30 cellular contexts compared by ENCODE assay signal in genomic region chr10:3933733-3934132, GRCh38.
A peak's percentile ranks its signal among the peaks of the same experiment; 100 is the strongest.
DNase-seq lines count a peak whose midpoint lies in the region; ATAC-seq and TF ChIP-seq lines count a peak whose summit lies in the region.
"Had no signal": no experiment of that assay in that cellular context is flagged by ENCODE, and none has a peak within 500 bp of the region (broad histone marks: within the 10 kb centered on the region; RNA-seq: fewer than 3 reads in every experiment).

No MANE protein-coding gene starts in this region.

- peaks cover 54% of the 10 kb centered on the region for H3K4me1 Mint-ChIP-seq in T-helper 1 cell treated with Interleukin-12 subunit alpha and Interleukin-12 subunit beta and Interleukin-4 antibody, amounts not matched to agents 30 μg/mL and 1 μg/mL, for 36 hours (ENCODE audit: low read depth)
- H3K4me1 Mint-ChIP-seq in stimulated activated naive CD8-positive, alpha-beta T cell treated with anti-CD3 and anti-CD28 coated beads, Interleukin-15, Interleukin-2, amounts not matched to agents 100 ng/mL and 50 ng/mL, for 24 hours (ENCODE audit: low read depth), result peaks cover 63% of the 10 kb centered on the region
- peaks cover 71% of the 10 kb centered on the region for H3K4me1 Mint-ChIP-seq in stimulated activated naive CD8-positive, alpha-beta T cell treated with anti-CD3 and anti-CD28 coated beads, Interleukin-15, amount 100 ng/mL, for 72 hours

- H3K9me3 Mint-ChIP-seq in T-helper 1 cell treated with Interleukin-12 subunit alpha and Interleukin-12 subunit beta and Interleukin-4 antibody, amounts not matched to agents 30 μg/mL and 1 μg/mL, for 36 hours, result peaks cover 4% of the 10 kb centered on the region
- H3K9me3 Mint-ChIP-seq in stimulated activated naive CD8-positive, alpha-beta T cell treated with anti-CD3 and anti-CD28 coated beads, Interleukin-15, Interleukin-2, amounts not matched to agents 100 ng/mL and 50 ng/mL, for 24 hours, result peaks cover 14% of the 10 kb centered on the region
- H3K9me3 Mint-ChIP-seq in stimulated activated naive CD8-positive, alpha-beta T cell treated with anti-CD3 and anti-CD28 coated beads, Interleukin-15, amount 100 ng/mL, for 72 hours, result peaks cover 10 to 18% of the 10 kb centered on the region in 2 donors
- peaks cover 26 to 31% of the 10 kb centered on the region in 2 donors for H3K9me3 Mint-ChIP-seq in activated naive CD4-positive, alpha-beta T cell treated with anti-CD3 and anti-CD28 coated beads, Interleukin-2, amount 50 U/mL, for 72 hours
- H3K9me3 Mint-ChIP-seq: neural progenitor cell had no signal

- peak overlapping the region; percentile 78 for H3K27ac ChIP-seq in vagina
- H3K27ac ChIP-seq in effector memory CD4-positive, alpha-beta T cell (ENCODE audit: insufficient read depth, low read length, poor library complexity, severe bottlenecking), result no peak overlapping the region
- H3K27ac ChIP-seq: 22Rv1, neural progenitor cell, parathyroid adenoma, testis, WERI-Rb-1 had no signal

- peak overlapping the region; percentile 11 for H3K4me3 Mint-ChIP-seq in T-helper 1 cell treated with Interleukin-12 subunit alpha and Interleukin-12 subunit beta and Interleukin-4 antibody, amounts not matched to agents 30 μg/mL and 1 μg/mL, for 36 hours
- H3K4me3 Mint-ChIP-seq in stimulated activated naive CD8-positive, alpha-beta T cell treated with anti-CD3 and anti-CD28 coated beads, Interleukin-15, Interleukin-2, amounts not matched to agents 100 ng/mL and 50 ng/mL, for 24 hours, result no peak overlapping the region
- no peak overlapping the region for H3K4me3 Mint-ChIP-seq in stimulated activated naive CD8-positive, alpha-beta T cell treated with anti-CD3 and anti-CD28 coated beads, Interleukin-15, amount 100 ng/mL, for 72 hours
- H3K4me3 Mint-ChIP-seq: CD14-positive monocyte, neural progenitor cell had no signal

- DNase-seq in T-helper 1 cell (no peak), vagina (ENCODE audit: extremely low spot score in 2 of 2) (no peak), inferior parietal cortex (ENCODE audit: extremely low spot score) (no peak)
- no peak for DNase-seq in stimulated activated naive CD8-positive, alpha-beta T cell treated with anti-CD3 and anti-CD28 coated beads, Interleukin-15, amount 100 ng/mL, for 72 hours
- no peak for DNase-seq in activated naive CD4-positive, alpha-beta T cell treated with anti-CD3 and anti-CD28 coated beads, Interleukin-2, amount 50 U/mL, for 72 hours (ENCODE audit: low spot score in 2 of 2)
- no peak for DNase-seq in effector memory CD4-positive, alpha-beta T cell
- DNase-seq: aorta; DMS79; H7; KG1; mesenchymal stem cell; NCI-H1105; NCI-H2029; NCI-H524 treated with DMSO at 0.1 percent for 48 hours; NK-92 treated with Interleukin-12 subunit alpha and Interleukin-12 subunit beta, amount 100 ng/mL, for 24 hours; PC-3; retina; Right ventricle myocardium superior; small intestine; stimulated activated naive CD4-positive, alpha-beta T cell treated with Interleukin-2 at 50 U/mL for 16 hours; T-helper 9 cell; testis; WERI-Rb-1 had no signal

- H3K36me3 Mint-ChIP-seq in T-helper 1 cell treated with Interleukin-12 subunit alpha and Interleukin-12 subunit beta and Interleukin-4 antibody, amounts not matched to agents 30 μg/mL and 1 μg/mL, for 36 hours (ENCODE audit: low read depth), result peaks cover 17% of the 10 kb centered on the region
- H3K36me3 Mint-ChIP-seq in stimulated activated naive CD8-positive, alpha-beta T cell treated with anti-CD3 and anti-CD28 coated beads, Interleukin-15, Interleukin-2, amounts not matched to agents 100 ng/mL and 50 ng/mL, for 24 hours (ENCODE audit: low read depth), result peaks cover 13% of the 10 kb centered on the region
- peaks cover 19 to 64% of the 10 kb centered on the region in 2 donors for H3K36me3 Mint-ChIP-seq in activated naive CD4-positive, alpha-beta T cell treated with anti-CD3 and anti-CD28 coated beads, Interleukin-2, amount 50 U/mL, for 72 hours
- H3K36me3 Mint-ChIP-seq: CD14-positive monocyte, neural progenitor cell had no signal

- H3K9me3 ChIP-seq in vagina, result no peaks in the 10 kb centered on the region
- no peaks in the 10 kb centered on the region for H3K9me3 ChIP-seq in effector memory CD4-positive, alpha-beta T cell (ENCODE audit: control insufficient read depth, low read length)
- H3K9me3 ChIP-seq: testis had no signal

- H3K4me3 ChIP-seq in vagina, result no peak overlapping the region
- no peak overlapping the region for H3K4me3 ChIP-seq in effector memory CD4-positive, alpha-beta T cell (ENCODE audit: insufficient read depth, low read depth, low read length, poor library complexity, severe bottlenecking)
- H3K4me3 ChIP-seq: neural progenitor cell, testis had no signal

- H3K27ac Mint-ChIP-seq in T-helper 1 cell treated with Interleukin-12 subunit alpha and Interleukin-12 subunit beta and Interleukin-4 antibody, amounts not matched to agents 30 μg/mL and 1 μg/mL, for 36 hours, result peak overlapping the region; percentile 82
- H3K27ac Mint-ChIP-seq in stimulated activated naive CD8-positive, alpha-beta T cell treated with anti-CD3 and anti-CD28 coated beads, Interleukin-15, Interleukin-2, amounts not matched to agents 100 ng/mL and 50 ng/mL, for 24 hours, result peak overlapping the region; percentile 93
- H3K27ac Mint-ChIP-seq in stimulated activated naive CD8-positive, alpha-beta T cell treated with anti-CD3 and anti-CD28 coated beads, Interleukin-15, amount 100 ng/mL, for 72 hours, result peak overlapping the region in 1 of 2 donors; percentile 55
- H3K27ac Mint-ChIP-seq in activated naive CD4-positive, alpha-beta T cell treated with anti-CD3 and anti-CD28 coated beads, Interleukin-2, amount 50 U/mL, for 72 hours, result peak overlapping the region; percentile 87 to 90
- H3K27ac Mint-ChIP-seq: neural progenitor cell had no signal

- no peaks in the 10 kb centered on the region for H3K27me3 ChIP-seq in vagina
- no peaks in the 10 kb centered on the region for H3K27me3 ChIP-seq in effector memory CD4-positive, alpha-beta T cell (replicated peaks; ENCODE audit: control insufficient read depth, insufficient read depth, low read length, poor library complexity, severe bottlenecking)
- H3K27me3 ChIP-seq: neural progenitor cell, testis had no signal

- peaks cover 23% of the 10 kb centered on the region for H3K4me1 ChIP-seq in vagina
- H3K4me1 ChIP-seq in effector memory CD4-positive, alpha-beta T cell (ENCODE audit: control insufficient read depth, insufficient read depth, low read length, poor library complexity, severe bottlenecking), result peaks cover 6% of the 10 kb centered on the region
- H3K4me1 ChIP-seq: neural progenitor cell, parathyroid adenoma had no signal

- intact Hi-C loops in vagina (cut with DNase I), result no loop called here

- no peaks in the 10 kb centered on the region for H3K27me3 Mint-ChIP-seq in T-helper 1 cell treated with Interleukin-12 subunit alpha and Interleukin-12 subunit beta and Interleukin-4 antibody, amounts not matched to agents 30 μg/mL and 1 μg/mL, for 36 hours (ENCODE audit: low read depth)
- no peaks in the 10 kb centered on the region for H3K27me3 Mint-ChIP-seq in stimulated activated naive CD8-positive, alpha-beta T cell treated with anti-CD3 and anti-CD28 coated beads, Interleukin-15, Interleukin-2, amounts not matched to agents 100 ng/mL and 50 ng/mL, for 24 hours
- no peaks in the 10 kb centered on the region for H3K27me3 Mint-ChIP-seq in stimulated activated naive CD8-positive, alpha-beta T cell treated with anti-CD3 and anti-CD28 coated beads, Interleukin-15, amount 100 ng/mL, for 72 hours

- no peaks in the 10 kb centered on the region for H3K36me3 ChIP-seq in vagina
- no peaks in the 10 kb centered on the region for H3K36me3 ChIP-seq in effector memory CD4-positive, alpha-beta T cell (ENCODE audit: control insufficient read depth, insufficient read depth, low read length)
- H3K36me3 ChIP-seq: neural progenitor cell, WERI-Rb-1 had no signal

- TF ChIP-seq CTCF in vagina (IDR thresholded peaks at IDR 0.05), result no peak

- ATAC-seq in stimulated activated naive CD8-positive, alpha-beta T cell treated with anti-CD3 and anti-CD28 coated beads, Interleukin-15, amount 100 ng/mL, for 72 hours, result no peak
- ATAC-seq in activated naive CD4-positive, alpha-beta T cell treated with anti-CD3 and anti-CD28 coated beads, Interleukin-2, amount 50 U/mL, for 72 hours, result no peak
- ATAC-seq: left lobe of liver, PC-3 had no signal

- TF ChIP-seq POLR2A in vagina (IDR thresholded peaks at IDR 0.05), result no peak
